In the genomic region with DNA sequence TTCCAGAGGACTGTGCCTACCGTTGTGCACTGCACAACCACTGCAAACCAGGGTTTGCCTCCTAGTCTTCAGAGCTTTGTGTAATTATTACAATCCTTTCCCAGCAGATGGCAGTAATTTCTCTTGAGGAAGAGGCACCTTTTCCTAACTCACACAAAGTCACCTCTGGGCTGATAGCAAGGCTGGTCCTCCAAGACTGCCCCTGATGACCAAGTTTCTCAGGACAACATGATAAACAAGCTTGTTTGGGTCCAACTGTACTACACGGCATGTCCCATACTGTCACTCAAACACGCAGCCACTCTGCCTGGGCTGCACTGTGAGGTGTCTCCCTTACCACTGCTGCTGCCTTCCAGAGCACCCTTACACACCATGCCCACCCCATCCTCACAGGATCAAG, we compare ENCODE assay signal across 9 cellular contexts. TPM values are rescaled to one million over a fixed set of nuclear protein-coding genes. Genes with fewer than 3 reads are reported as not detected.
A peak's percentile ranks its signal among the peaks of the same experiment; 100 is the strongest.
DNase-seq lines count a peak whose midpoint lies in the region; ATAC-seq and TF ChIP-seq lines count a peak whose summit lies in the region.
"Had no signal": no experiment of that assay in that cellular context is flagged by ENCODE, and none has a peak within 500 bp of the region (broad histone marks: within the 10 kb centered on the region; RNA-seq: fewer than 3 reads in every experiment).

No MANE protein-coding gene starts in this region.

- no peaks in the 10 kb centered on the region for H3K79me2 ChIP-seq in MM.1S (ENCODE audit: low read length)

- H3K9me2 ChIP-seq in MM.1S (replicated peaks; ENCODE audit: insufficient read depth, low read length): no peaks in the 10 kb centered on the region

- ATAC-seq in GM21360 (IDR thresholded peaks at IDR 0.05; ENCODE audit: unreplicated experiment) (peak; percentile 66), SK-N-SH treated with all-trans-retinoic acid at 6 μM for 48 hours (peak; percentile 96), foreskin keratinocyte (peak; percentile 80)

- no peak overlapping the region for H2AFZ ChIP-seq in MM.1S (ENCODE audit: low read length)

- H3K9ac ChIP-seq in MM.1S (ENCODE audit: low read length): no peak overlapping the region

- TF ChIP-seq CTCF in MM.1S (IDR thresholded peaks at IDR 0.05; ENCODE audit: low read length) (peak; percentile 25), foreskin keratinocyte (conservative IDR thresholded peaks at IDR 0.05) (peak; percentile 65)

- H3K4me1 ChIP-seq in MM.1S (ENCODE audit: low read length) (no peaks in the 10 kb centered on the region), foreskin keratinocyte (no peaks in the 10 kb centered on the region)

- H3K36me3 ChIP-seq in MM.1S (replicated peaks; ENCODE audit: insufficient read depth, low read length): no peaks in the 10 kb centered on the region

- no peaks in the 10 kb centered on the region for H3F3A ChIP-seq in MM.1S (ENCODE audit: insufficient read depth, low read length)

- H3K4me2 ChIP-seq in MM.1S (ENCODE audit: low read depth, low read length): no peak overlapping the region

- no peak overlapping the region for H3K4me3 ChIP-seq in MM.1S (ENCODE audit: low read length)

- H3K27me3 ChIP-seq in MM.1S (replicated peaks; ENCODE audit: insufficient read depth, low read length) (no peaks in the 10 kb centered on the region), foreskin keratinocyte (no peaks in the 10 kb centered on the region)

- no peaks in the 10 kb centered on the region for H4K20me1 ChIP-seq in MM.1S (ENCODE audit: insufficient read depth, low read length)

- DNase-seq in DMS79 treated with DMSO at 0.1 percent for 48 hours (lab: John Stamatoyannopoulos, UW) (peak; percentile 16), MM.1S (peak; percentile 18), foreskin keratinocyte (peak in 1 of 2 donors; percentile 42), renal cortical epithelial cell (ENCODE audit: low read depth) (peak; percentile 70), posterior cingulate gyrus (no peak)
- DNase-seq in activated CD4-positive, alpha-beta T cell treated with anti-CD3 and anti-CD28 coated beads, Interleukin-2, amount 50 U/mL, for 1 hour: no peak
- DNase-seq: activated B cell treated with CpG ODN at 0.5 μM for 24 hours had no signal

- no peaks in the 10 kb centered on the region for H3K9me3 ChIP-seq in MM.1S (replicated peaks; ENCODE audit: insufficient read depth, low read length)

- intact Hi-C loops in posterior cingulate gyrus (cut with DNase I): no loop called here

- no peak overlapping the region for H3K27ac ChIP-seq in MM.1S (ENCODE audit: low read length)
- no peak overlapping the region for H3K27ac ChIP-seq in foreskin keratinocyte

TF ChIP-seq in SK-N-SH treated with all-trans-retinoic acid at 6 μM for 48 hours, 23 proteins besides CTCF, POLR2A, EP300 and RAD21:
- TF ChIP-seq ZNF8 (CRISPR knock-in tag; IDR thresholded peaks at IDR 0.05): no peak
- no peak for TF ChIP-seq OSR1 (CRISPR knock-in tag; IDR thresholded peaks at IDR 0.05)
- no peak for TF ChIP-seq ZNF70 (CRISPR knock-in tag; IDR thresholded peaks at IDR 0.05)
- no peak for TF ChIP-seq TSHZ2 (CRISPR knock-in tag; IDR thresholded peaks at IDR 0.05)
- TF ChIP-seq ISL1 (CRISPR knock-in tag; IDR thresholded peaks at IDR 0.05): no peak
- no peak for TF ChIP-seq TCF4 (CRISPR knock-in tag; IDR thresholded peaks at IDR 0.05; ENCODE audit: borderline replicate concordance)
- TF ChIP-seq ZC3H10 (CRISPR knock-in tag; IDR thresholded peaks at IDR 0.05): no peak

RNA-seq across cellular contexts. Expression of gene RFXAP, which starts 39.3 kb away (rescaled TPM):
- total RNA-seq in foreskin keratinocyte: 1.9 and 2.1 TPM in 2 replicates
- 1.9 and 2.3 TPM in 2 replicates for polyA plus RNA-seq in foreskin keratinocyte
- 2.3 TPM in 1 of 2 replicates, not detected in the other for total RNA-seq in renal cortical epithelial cell

Comparison
In these comparisons a context has a peak if more than half of its experiments do, and no peak if none do; other contexts are left out.
1. DNase-seq: peak in DMS79 treated with DMSO at 0.1 percent for 48 hours (single experiment), MM.1S (single experiment) and renal cortical epithelial cell (single experiment); none in activated CD4-positive, alpha-beta T cell treated with anti-CD3 and anti-CD28 coated beads, Interleukin-2, amount 50 U/mL, for 1 hour (single experiment) and posterior cingulate gyrus (0 of 10).
2. Peak in every context shown above with its lines, with median percentiles within 50 percentile points of each other: ATAC-seq.